In genomic region chr10:47340613-47341170, GRCh38 we compare ENCODE assay signal across 8 cellular contexts.
DNase-seq lines count a peak whose midpoint lies in the region; ATAC-seq and TF ChIP-seq lines count a peak whose summit lies in the region.

No MANE protein-coding gene starts in this region.

- peak; percentile 99 for TF ChIP-seq CTCF in Loucy (conservative IDR thresholded peaks at IDR 0.05; ENCODE audit: low read length)

- no peaks in the 10 kb centered on the region for H3K27me3 ChIP-seq in Loucy (ENCODE audit: insufficient read depth, low read length, poor library complexity, severe bottlenecking)

- H4K20me1 ChIP-seq in Loucy (ENCODE audit: insufficient read depth, low read length, poor library complexity, severe bottlenecking) = no peaks in the 10 kb centered on the region

- ATAC-seq in memory B cell (ENCODE audit: low read depth) = peak; percentile 47

- H3K4me3 ChIP-seq in Loucy (ENCODE audit: low read length, poor library complexity, severe bottlenecking) = no peak overlapping the region

- no peaks in the 10 kb centered on the region for H3K4me1 ChIP-seq in Loucy (ENCODE audit: insufficient read depth, low read length, poor library complexity, severe bottlenecking)

- no peaks in the 10 kb centered on the region for H3K9me3 Mint-ChIP-seq in memory B cell

- no peak overlapping the region for H3K9ac ChIP-seq in Loucy (ENCODE audit: low read depth, low read length, poor library complexity, severe bottlenecking)

- peaks cover 7% of the 10 kb centered on the region for H3K4me1 Mint-ChIP-seq in memory B cell

- H3K36me3 Mint-ChIP-seq in memory B cell = no peaks in the 10 kb centered on the region

- no peak overlapping the region for H3K27ac Mint-ChIP-seq in memory B cell

- peak; percentile 12 for DNase-seq in NCI-H345 (lab: John Stamatoyannopoulos, UW)
- no peak for DNase-seq in NCI-H345 treated with DMSO at 0.1 percent for 48 hours (lab: John Stamatoyannopoulos, UW; ENCODE audit: unreplicated experiment)
- peak; percentile 75 for DNase-seq in activated CD4-positive, alpha-beta T cell treated with anti-CD3 and anti-CD28 coated beads, Interleukin-2, amount 50 U/mL, for 1 hour
- DNase-seq in ecto neural progenitor cell (ENCODE audit: low spot score) = peak; percentile 83
- peak; percentile 52 to 58 for DNase-seq in memory B cell (ENCODE audit: low spot score in 2 of 2)
- DNase-seq in stimulated activated CD8-positive, alpha-beta memory T cell treated with anti-CD3 and anti-CD28 coated beads, Interleukin-2, amount 100 ng/mL, for 1 hour (ENCODE audit: low read depth in 2 of 2) = peak; percentile 35 to 38
- no peak for DNase-seq in putamen (ENCODE audit: low spot score)

- no peak overlapping the region for H3K4me2 ChIP-seq in Loucy (ENCODE audit: low read depth, low read length, poor library complexity, severe bottlenecking)

- H3F3A ChIP-seq in Loucy (ENCODE audit: low read depth) = no peaks in the 10 kb centered on the region

- H3K4me3 Mint-ChIP-seq in memory B cell = no peak overlapping the region

- H3K9me2 ChIP-seq in Loucy (replicated peaks; ENCODE audit: low read depth, low read length) = no peaks in the 10 kb centered on the region

- H3K27me3 Mint-ChIP-seq in memory B cell = peaks cover 11% of the 10 kb centered on the region

- H3K36me3 ChIP-seq in Loucy (ENCODE audit: insufficient read depth, low read length) = no peaks in the 10 kb centered on the region

- H3K9me3 ChIP-seq in Loucy (ENCODE audit: insufficient read depth, low read depth, low read length) = no peaks in the 10 kb centered on the region

- no peak overlapping the region for H2AFZ ChIP-seq in Loucy (ENCODE audit: low read length)

- H3K79me2 ChIP-seq in Loucy (ENCODE audit: insufficient read depth, low read length) = no peaks in the 10 kb centered on the region

Comparison
In these comparisons a context has a peak if more than half of its experiments do, and no peak if none do; other contexts are left out.
1. DNase-seq: peak in NCI-H345 (single experiment), activated CD4-positive, alpha-beta T cell treated with anti-CD3 and anti-CD28 coated beads, Interleukin-2, amount 50 U/mL, for 1 hour (single experiment), ecto neural progenitor cell (single experiment), memory B cell (2 of 2) and stimulated activated CD8-positive, alpha-beta memory T cell treated with anti-CD3 and anti-CD28 coated beads, Interleukin-2, amount 100 ng/mL, for 1 hour (2 of 2); none in NCI-H345 treated with DMSO at 0.1 percent for 48 hours (single experiment) and putamen (single experiment).